ENCODE assay signal across 31 cellular contexts in the genomic region with DNA sequence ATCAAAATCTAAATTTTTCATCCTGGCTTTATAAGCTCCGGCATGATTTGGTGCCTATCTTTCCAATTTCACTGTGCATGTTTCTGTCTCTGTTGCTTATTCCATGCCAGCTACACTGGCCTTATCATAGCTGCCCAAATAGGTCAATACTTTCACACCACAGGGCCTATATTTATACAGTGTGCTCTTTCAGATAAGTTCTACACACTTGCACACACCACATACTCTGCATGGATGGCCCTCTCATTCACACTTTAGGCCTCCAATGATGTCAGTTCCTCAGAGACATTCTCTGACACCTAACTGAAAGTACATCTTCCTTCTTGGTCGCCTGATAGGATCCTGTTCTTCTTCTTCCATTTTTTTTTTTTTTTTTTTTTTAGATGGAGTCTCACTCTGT.
"Had no signal": no experiment of that assay in that cellular context is flagged by ENCODE, and none has a peak within 500 bp of the region (broad histone marks: within the 10 kb centered on the region; RNA-seq: fewer than 3 reads in every experiment).

No MANE protein-coding gene starts in this region.

- FAIRE-seq: endothelial cell of umbilical vein, frontal cortex, TTC549, urothelium cell line had no signal

- H3K4me3 Mint-ChIP-seq: activated B cell treated with CpG ODN at 0.5 μM for 24 hours; activated naive CD4-positive, alpha-beta T cell treated with anti-CD3 and anti-CD28 coated beads for 36 hours; activated naive CD8-positive, alpha-beta T cell treated with anti-CD3 and anti-CD28 coated beads, Interleukin-2, amount 10 ng/mL, durations not matched to agents 7 days and 5 days; effector memory CD8-positive, alpha-beta T cell; memory B cell; natural killer cell treated with Interleukin-12 subunit alpha and Interleukin-12 subunit beta and Interleukin-15 and Interleukin-18, amount 100 ng/mL, for 72 hours; stimulated activated effector memory CD8-positive, alpha-beta T cell treated with anti-CD3 and anti-CD28 coated beads, Interleukin-12 subunit alpha, Interleukin-12 subunit beta, amount 100 ng/mL, for 72 hours; T-helper 2 cell treated with Interferon-gamma antibody and Interleukin-4, amounts not matched to agents 5 μg/mL and 100 μg/mL, for 36 hours had no signal

- H3K36me3 ChIP-seq: breast epithelium, colonic mucosa, ovary, prostate gland, suprapubic skin, transverse colon had no signal

- H3K27me3 Mint-ChIP-seq: activated B cell treated with CpG ODN at 0.5 μM for 24 hours; effector memory CD8-positive, alpha-beta T cell; memory B cell; natural killer cell treated with Interleukin-12 subunit alpha and Interleukin-12 subunit beta and Interleukin-15 and Interleukin-18, amount 100 ng/mL, for 72 hours had no signal

- H3K9me3 Mint-ChIP-seq: activated B cell treated with CpG ODN at 0.5 μM for 24 hours; activated naive CD4-positive, alpha-beta T cell treated with anti-CD3 and anti-CD28 coated beads for 36 hours; effector memory CD8-positive, alpha-beta T cell; memory B cell; natural killer cell treated with Interleukin-12 subunit alpha and Interleukin-12 subunit beta and Interleukin-15 and Interleukin-18, amount 100 ng/mL, for 72 hours; stimulated activated effector memory CD8-positive, alpha-beta T cell treated with anti-CD3 and anti-CD28 coated beads, Interleukin-12 subunit alpha, Interleukin-12 subunit beta, amount 100 ng/mL, for 72 hours had no signal

- H3K27me3 ChIP-seq: breast epithelium, colonic mucosa, dorsolateral prefrontal cortex, esophagus muscularis mucosa, ovary, stomach, suprapubic skin, transverse colon had no signal

- H3K9me3 ChIP-seq: breast epithelium, colonic mucosa, esophagus muscularis mucosa, ovary, prostate gland, stomach, suprapubic skin, transverse colon had no signal

- H3K27ac Mint-ChIP-seq: activated B cell treated with CpG ODN at 0.5 μM for 24 hours; effector memory CD8-positive, alpha-beta T cell; memory B cell; natural killer cell treated with Interleukin-12 subunit alpha and Interleukin-12 subunit beta and Interleukin-15 and Interleukin-18, amount 100 ng/mL, for 72 hours; stimulated activated effector memory CD8-positive, alpha-beta T cell treated with anti-CD3 and anti-CD28 coated beads, Interleukin-12 subunit alpha, Interleukin-12 subunit beta, amount 100 ng/mL, for 72 hours; T-helper 2 cell treated with Interferon-gamma antibody and Interleukin-4, amounts not matched to agents 5 μg/mL and 100 μg/mL, for 36 hours had no signal

- H3K27ac ChIP-seq: breast epithelium, colonic mucosa, dorsolateral prefrontal cortex, esophagus muscularis mucosa, ovary, prostate gland, stomach, suprapubic skin, transverse colon had no signal

- H3K4me3 ChIP-seq: breast epithelium, colonic mucosa, dorsolateral prefrontal cortex, esophagus muscularis mucosa, ovary, prostate gland, stomach, suprapubic skin, transverse colon had no signal

- H3K4me1 ChIP-seq: breast epithelium, colonic mucosa, esophagus muscularis mucosa, prostate gland, suprapubic skin, transverse colon had no signal

- ATAC-seq: effector memory CD8-positive, alpha-beta T cell; natural killer cell treated with Interleukin-12 subunit alpha and Interleukin-12 subunit beta and Interleukin-15 and Interleukin-18, amount 100 ng/mL, for 72 hours; stimulated activated effector memory CD8-positive, alpha-beta T cell treated with anti-CD3 and anti-CD28 coated beads, Interleukin-12 subunit alpha, Interleukin-12 subunit beta, amount 100 ng/mL, for 72 hours had no signal

- DNase-seq: activated B cell treated with CpG ODN at 0.5 μM for 24 hours; activated CD4-positive, alpha-beta T cell treated with anti-CD3 and anti-CD28 coated beads for 4 hours; activated CD4-positive, alpha-beta T cell treated with anti-CD3 and anti-CD28 coated beads, Interleukin-2, amount 50 U/mL, for 48 hours; activated CD8-positive, alpha-beta memory T cell treated with anti-CD3 and anti-CD28 coated beads, Interleukin-2, amount 50 U/mL, for 48 hours; activated effector memory CD4-positive, alpha-beta T cell treated with Interleukin-2 at 50 U/mL for 16 hours; activated naive CD4-positive, alpha-beta T cell treated with anti-CD3 and anti-CD28 coated beads for 36 hours; activated naive CD8-positive, alpha-beta T cell treated with anti-CD3 and anti-CD28 coated beads, Interleukin-2, amount 10 ng/mL, durations not matched to agents 7 days and 5 days; activated T-cell treated with anti-CD3 and anti-CD28 coated beads, Interleukin-2, amount 50 U/mL, for 48 hours; colonic mucosa; dorsolateral prefrontal cortex; effector memory CD8-positive, alpha-beta T cell; glutamatergic neuron; hippocampal formation; kidney glomerular epithelial cell; ovary; stimulated activated CD4-positive, alpha-beta T cell treated with anti-CD3 and anti-CD28 coated beads, Interleukin-12 subunit alpha, Interleukin-12 subunit beta, amount 100 ng/mL, for 4 hours; stimulated activated CD4-positive, alpha-beta T cell treated with anti-CD3 and anti-CD28 coated beads, Interleukin-1b, Interleukin-23, amount 100 ng/mL, for 48 hours; stomach; transverse colon had no signal
